In the genomic region with DNA sequence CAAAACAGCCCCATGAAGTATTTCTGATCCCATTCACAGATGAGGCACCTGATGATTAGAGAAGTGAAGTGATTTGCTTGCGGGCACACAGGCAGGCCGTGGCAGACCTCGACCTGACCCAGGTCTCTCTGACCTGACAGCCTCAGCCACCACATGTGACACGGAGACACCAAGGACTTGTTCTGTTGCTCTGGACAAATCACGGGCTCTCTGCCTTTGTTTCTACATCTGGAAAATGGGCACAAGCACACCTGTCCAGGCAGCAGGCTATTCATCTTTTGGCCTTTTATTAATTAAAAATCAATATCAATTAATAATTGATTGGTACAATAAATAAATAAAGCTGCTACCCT, we compare ENCODE assay signal across 13 cellular contexts. TPM values are rescaled to one million over a fixed set of nuclear protein-coding genes. Genes with fewer than 3 reads are reported as not detected.
A peak's percentile ranks its signal among the peaks of the same experiment; 100 is the strongest.
DNase-seq lines count a peak whose midpoint lies in the region; ATAC-seq, FAIRE-seq and TF ChIP-seq lines count a peak whose summit lies in the region.
"Had no signal": no experiment of that assay in that cellular context is flagged by ENCODE, and none has a peak within 500 bp of the region (broad histone marks: within the 10 kb centered on the region; RNA-seq: fewer than 3 reads in every experiment).

No MANE protein-coding gene starts in this region.

- peak overlapping the region in 1 of 4 donors; percentile 3 for H3K4me3 ChIP-seq in stomach

- peaks cover 2% of the 10 kb centered on the region for H3K9me3 Mint-ChIP-seq in activated CD4-positive, alpha-beta T cell treated with anti-CD3 and anti-CD28 coated beads for 36 hours (ENCODE audit: low read depth)
- no peaks in the 10 kb centered on the region for H3K9me3 Mint-ChIP-seq in T-cell
- peaks cover 4% of the 10 kb centered on the region for H3K9me3 Mint-ChIP-seq in glutamatergic neuron (ENCODE audit: unreplicated experiment)

- POLR2A ChIA-PET in activated CD4-positive, alpha-beta T cell treated with anti-CD3 and anti-CD28 coated beads for 36 hours (lab: Charles Lee): interaction anchor here (1.6 to 3.8 kb wide), 3 partner anchors 87 to 164 kb away, joined by 10 to 86 read pairs (median 38); a partner anchor contains a TSS
- POLR2A ChIA-PET in T-cell (lab: Charles Lee): no interaction called here

- peak overlapping the region; percentile 99 for H3K27ac Mint-ChIP-seq in activated CD4-positive, alpha-beta T cell treated with anti-CD3 and anti-CD28 coated beads for 36 hours
- H3K27ac Mint-ChIP-seq in T-cell (peak overlapping the region; percentile 97 to 99), glutamatergic neuron (ENCODE audit: unreplicated experiment) (peak overlapping the region; percentile 41)

- in situ Hi-C loops in ACHN (cut with HindIII; ENCODE audit: low pct_ligation_motif_present, low pct_unique_long_range_greater_than_20kb, low sequenced_read_pairs): no loop called here

- H3K36me3 Mint-ChIP-seq in activated CD4-positive, alpha-beta T cell treated with anti-CD3 and anti-CD28 coated beads for 36 hours (ENCODE audit: low read depth): peaks cover 71% of the 10 kb centered on the region
- peaks cover 12% of the 10 kb centered on the region for H3K36me3 Mint-ChIP-seq in T-cell
- H3K36me3 Mint-ChIP-seq in glutamatergic neuron (ENCODE audit: unreplicated experiment): no peaks in the 10 kb centered on the region

- intact Hi-C loops in activated CD4-positive, alpha-beta T cell treated with anti-CD3 and anti-CD28 coated beads for 36 hours (cut with DNase I, micrococcal nuclease): loop anchor here (2.0 to 10.0 kb wide), 7 partner anchors 36 to 881 kb away; a partner anchor contains a TSS
- intact Hi-C loops in stomach (cut with DNase I; ENCODE audit: low total_unique reads): no loop called here

- WGBS in stomach, 5 donors: 34 to 64% (median 50%) methylated on average over 5 of the region's 5 CpGs

- TF ChIP-seq POLR2A in stomach (IDR thresholded peaks at IDR 0.05) (no peak), GM12892 (IDR thresholded peaks at IDR 0.05; ENCODE audit: low read depth, low read length) (no peak)

- H3K36me3 ChIP-seq in stomach: no peaks in the 10 kb centered on the region

- DNase-seq in activated CD4-positive, alpha-beta T cell treated with anti-CD3 and anti-CD28 coated beads for 36 hours: no peak
- DNase-seq in activated CD4-positive, alpha-beta T cell treated with anti-CD3 and anti-CD28 coated beads, Interleukin-2, amount 50 U/mL, for 48 hours: no peak
- DNase-seq in T-cell: no peak
- no peak for DNase-seq in glutamatergic neuron
- no peak for DNase-seq in stomach
- no peak for DNase-seq in NCI-H1417 treated with DMSO at 0.1 percent for 48 hours (lab: John Stamatoyannopoulos, UW)
- DNase-seq in GM12892 (ENCODE audit: insufficient read length): no peak
- DNase-seq in ACHN: no peak
- DNase-seq: activated CD8-positive, alpha-beta memory T cell treated with anti-CD3 and anti-CD28 coated beads for 24 hours; NCI-H2227 treated with DMSO at 0.1 percent for 48 hours had no signal

- no peaks in the 10 kb centered on the region for H3K27me3 ChIP-seq in stomach

- H3K4me1 Mint-ChIP-seq in activated CD4-positive, alpha-beta T cell treated with anti-CD3 and anti-CD28 coated beads for 36 hours: peaks cover 62% of the 10 kb centered on the region
- H3K4me1 Mint-ChIP-seq in T-cell (peaks cover 79 to 84% (median 79%) of the 10 kb centered on the region in 3 donors), glutamatergic neuron (ENCODE audit: low read depth, unreplicated experiment) (peaks cover 32% of the 10 kb centered on the region)

- peak overlapping the region; percentile 91 to 98 (median 96) for H3K27ac ChIP-seq in stomach

- no peak for TF ChIP-seq EP300 in stomach (IDR thresholded peaks at IDR 0.05)

- no peaks in the 10 kb centered on the region for H3K27me3 Mint-ChIP-seq in activated CD4-positive, alpha-beta T cell treated with anti-CD3 and anti-CD28 coated beads for 36 hours
- H3K27me3 Mint-ChIP-seq in T-cell (no peaks in the 10 kb centered on the region), glutamatergic neuron (ENCODE audit: unreplicated experiment) (peaks cover 9% of the 10 kb centered on the region)

- no peak for ATAC-seq in activated CD4-positive, alpha-beta T cell treated with anti-CD3 and anti-CD28 coated beads for 36 hours
- ATAC-seq in T-cell (replicated peaks in 1 of 4): no peak
- ATAC-seq: esophagus mucosa had no signal

- H3K4me1 ChIP-seq in stomach: peaks cover 73 to 90% (median 88%) of the 10 kb centered on the region in 4 donors

- CTCF ChIA-PET in activated CD4-positive, alpha-beta T cell treated with anti-CD3 and anti-CD28 coated beads for 36 hours (lab: Charles Lee): interaction anchor here (1.1 to 4.6 kb wide), 4 partner anchors 9 to 50 kb away, joined by 3 to 29 read pairs (median 4); no protein-coding TSS in a partner anchor
- CTCF ChIA-PET in T-cell (lab: Charles Lee): interaction anchor here in 1 of 2 donors (0.8 to 1.2 kb wide), 2 partner anchors 36 to 165 kb away, joined by 3 to 4 read pairs; a partner anchor contains a TSS

- no peak for FAIRE-seq in GM12892 (lab: Jason Lieb, UNC)
- FAIRE-seq: urothelium cell line had no signal

- TF ChIP-seq CTCF in glutamatergic neuron (IDR thresholded peaks at IDR 0.05; ENCODE audit: partially characterized antibody, unreplicated experiment) (no peak), stomach (IDR thresholded peaks at IDR 0.05) (no peak)

- no peaks in the 10 kb centered on the region for H3K9me3 ChIP-seq in stomach

- H3K4me3 Mint-ChIP-seq in activated CD4-positive, alpha-beta T cell treated with anti-CD3 and anti-CD28 coated beads for 36 hours: peak overlapping the region; percentile 91
- H3K4me3 Mint-ChIP-seq in T-cell (peak overlapping the region; percentile 85 to 93 (median 90)), glutamatergic neuron (ENCODE audit: unreplicated experiment) (no peak overlapping the region)

RNA-seq across cellular contexts. Expression of a gene that starts 3.4 kb away (rescaled TPM):
- 10 to 100 TPM; 50.3 to 52.5 TPM for total RNA-seq in activated CD4-positive, alpha-beta T cell treated with anti-CD3 and anti-CD28 coated beads for 36 hours
- 10 to 100 TPM; 34.4 to 49.8 (median 42.8) TPM for total RNA-seq in T-cell
- total RNA-seq in glutamatergic neuron (ENCODE audit: unreplicated experiment): 5.7 TPM
- 10 to 100 TPM in 2 of 5 donors, 1 to 10 TPM in 3; 1.2 to 17.7 (median 9.7) TPM for total RNA-seq in stomach
- 10 to 100 TPM in 1 of 3 donors, 1 to 10 TPM in 2; 6.3 to 11.0 (median 6.4) TPM for polyA plus RNA-seq in stomach
- polyA plus RNA-seq in GM12892 (2012; ENCODE audit: missing spikeins): 13.9 TPM

RNA-seq across cellular contexts. Expression of a gene that starts 51.5 kb away (rescaled TPM):
- total RNA-seq in activated CD4-positive, alpha-beta T cell treated with anti-CD3 and anti-CD28 coated beads for 36 hours: under 1 TPM; 0.21 to 0.25 TPM
- under 1 TPM in 4 of 5 donors, not detected in 1; 0.37 to 0.55 (median 0.42) TPM for total RNA-seq in T-cell
- not detected for total RNA-seq in glutamatergic neuron (ENCODE audit: unreplicated experiment)
- total RNA-seq in stomach: not detected
- polyA plus RNA-seq in stomach: not detected
- polyA plus RNA-seq in GM12892 (2012; ENCODE audit: missing spikeins): 0.74 TPM
- total RNA-seq: A673 had no signal

Comparison
In these comparisons a context has a peak if more than half of its experiments do, and no peak if none do; other contexts are left out.
1. H3K27ac Mint-ChIP-seq: peak in every context shown above with its lines; median percentile 99 in activated CD4-positive, alpha-beta T cell treated with anti-CD3 and anti-CD28 coated beads for 36 hours; 98 in T-cell; 41 in glutamatergic neuron.